Comparison of ENCODE assay signal across 22 cellular contexts in the genomic region with DNA sequence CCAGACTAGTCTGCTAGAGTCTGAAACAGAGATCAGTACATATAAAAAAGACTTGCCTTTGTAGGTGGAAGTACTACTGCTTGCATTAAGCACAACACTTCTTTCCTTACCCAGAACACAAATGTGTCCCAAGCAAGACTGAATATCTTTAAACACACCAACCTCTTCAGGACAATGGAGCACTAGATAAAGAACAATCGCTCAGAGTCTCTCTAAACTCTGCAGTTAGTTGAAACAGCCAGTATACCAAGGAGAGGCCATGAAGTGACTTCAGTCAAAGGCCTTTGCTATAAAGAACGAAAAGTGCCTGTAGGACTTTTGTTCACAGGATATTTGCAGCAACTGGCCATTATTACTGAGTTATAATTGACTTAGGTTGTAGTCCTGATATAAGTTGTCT.
"Had no signal": no experiment of that assay in that cellular context is flagged by ENCODE, and none has a peak within 500 bp of the region (broad histone marks: within the 10 kb centered on the region; RNA-seq: fewer than 3 reads in every experiment).

No MANE protein-coding gene starts in this region.

- H3K27ac Mint-ChIP-seq: immature natural killer cell; natural killer cell; stimulated activated memory B cell treated with anti-CD40 and anti-IgM and Interleukin-4, amounts not matched to agents 10 μg/mL and 1 μg/mL and 100 μg/mL, for 72 hours had no signal

- H3K4me3 ChIP-seq: coronary artery, esophagus squamous epithelium, lower lobe of right lung, psoas muscle, sigmoid colon, spleen, transverse colon, upper lobe of right lung, uterus had no signal

- H3K4me1 ChIP-seq: esophagus squamous epithelium, lower lobe of right lung, sigmoid colon, spleen, transverse colon, upper lobe of right lung, uterus had no signal

- H3K4me3 Mint-ChIP-seq: immature natural killer cell; natural killer cell; stimulated activated memory B cell treated with anti-CD40 and anti-IgM and Interleukin-4, amounts not matched to agents 10 μg/mL and 1 μg/mL and 100 μg/mL, for 72 hours had no signal

- H3K36me3 ChIP-seq: esophagus squamous epithelium, lower lobe of right lung, sigmoid colon, spleen, transverse colon, upper lobe of right lung, uterus had no signal

- H3K9me3 ChIP-seq: lower lobe of right lung, psoas muscle, transverse colon, upper lobe of right lung had no signal

- H3K9me3 Mint-ChIP-seq: immature natural killer cell had no signal

- H3K27me3 ChIP-seq: esophagus squamous epithelium, sigmoid colon, transverse colon, upper lobe of right lung, uterus had no signal

- ATAC-seq: left ventricle myocardium superior; lower lobe of right lung; natural killer cell; psoas muscle; right cardiac atrium; stimulated activated memory B cell treated with anti-CD40 and anti-IgM and Interleukin-4, amounts not matched to agents 10 μg/mL and 1 μg/mL and 100 μg/mL, for 72 hours; stimulated activated naive CD8-positive, alpha-beta T cell treated with anti-CD3 and anti-CD28 coated beads, Interleukin-15, Interleukin-2, amounts not matched to agents 100 U/mL and 50 U/mL, for 24 hours; upper lobe of right lung had no signal

- H3K27ac ChIP-seq: coronary artery, esophagus squamous epithelium, lower lobe of right lung, psoas muscle, sigmoid colon, spleen, transverse colon, upper lobe of right lung, uterus had no signal

- H3K4me1 Mint-ChIP-seq: immature natural killer cell; natural killer cell; stimulated activated memory B cell treated with anti-CD40 and anti-IgM and Interleukin-4, amounts not matched to agents 10 μg/mL and 1 μg/mL and 100 μg/mL, for 72 hours had no signal

- H3K36me3 Mint-ChIP-seq: immature natural killer cell; natural killer cell; stimulated activated memory B cell treated with anti-CD40 and anti-IgM and Interleukin-4, amounts not matched to agents 10 μg/mL and 1 μg/mL and 100 μg/mL, for 72 hours had no signal

- DNase-seq: dermis blood vessel endothelial cell; effector memory CD4-positive, alpha-beta T cell; esophagus squamous epithelium; foreskin melanocyte; glutamatergic neuron; hypothalamus; immature natural killer cell; left ventricle myocardium superior; lower lobe of right lung; natural killer cell; posterior cingulate gyrus; psoas muscle; right cardiac atrium; sigmoid colon; spleen; stimulated activated CD4-positive, alpha-beta T cell treated with anti-CD3 and anti-CD28 coated beads, Interleukin-4, amount 100 ng/mL, for 4 hours; stimulated activated naive CD8-positive, alpha-beta T cell treated with anti-CD3 and anti-CD28 coated beads, Interleukin-15, Interleukin-2, amounts not matched to agents 100 U/mL and 50 U/mL, for 24 hours; transverse colon; upper lobe of right lung; uterus had no signal
